In the genomic region with DNA sequence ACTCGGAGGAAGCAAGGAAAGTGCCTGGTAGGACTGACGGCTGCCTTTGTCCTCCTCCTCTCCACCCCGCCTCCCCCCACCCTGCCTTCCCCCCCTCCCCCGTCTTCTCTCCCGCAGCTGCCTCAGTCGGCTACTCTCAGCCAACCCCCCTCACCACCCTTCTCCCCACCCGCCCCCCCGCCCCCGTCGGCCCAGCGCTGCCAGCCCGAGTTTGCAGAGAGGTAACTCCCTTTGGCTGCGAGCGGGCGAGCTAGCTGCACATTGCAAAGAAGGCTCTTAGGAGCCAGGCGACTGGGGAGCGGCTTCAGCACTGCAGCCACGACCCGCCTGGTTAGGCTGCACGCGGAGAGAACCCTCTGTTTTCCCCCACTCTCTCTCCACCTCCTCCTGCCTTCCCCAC, we compare ENCODE assay signal across 9 cellular contexts. TPM values are rescaled to one million over a fixed set of nuclear protein-coding genes. Genes with fewer than 3 reads are reported as not detected.
DNase-seq lines count a peak whose midpoint lies in the region; ATAC-seq and TF ChIP-seq lines count a peak whose summit lies in the region.
"Had no signal": no experiment of that assay in that cellular context is flagged by ENCODE, and none has a peak within 500 bp of the region (broad histone marks: within the 10 kb centered on the region; RNA-seq: fewer than 3 reads in every experiment).

No MANE protein-coding gene starts in this region.

- no peak for ATAC-seq in T-cell (replicated peaks in 1 of 4)
- no peak for ATAC-seq in GM21576 (IDR thresholded peaks at IDR 0.05; ENCODE audit: unreplicated experiment)
- no peak for ATAC-seq in HG03469 (IDR thresholded peaks at IDR 0.05; ENCODE audit: unreplicated experiment)
- no peak for ATAC-seq in GM18868 (IDR thresholded peaks at IDR 0.05; ENCODE audit: unreplicated experiment)
- ATAC-seq: stimulated activated naive B cell treated with anti-CD40 and anti-IgM and Interleukin-4, amounts not matched to agents 10 μg/mL and 1 μg/mL and 100 μg/mL, for 72 hours had no signal

- no peak overlapping the region for H2BK12ac ChIP-seq in trophoblast cell (ENCODE audit: low read length)

- H3K4me3 Mint-ChIP-seq in T-cell: peak overlapping the region; percentile 28 to 72 (median 39)

- CTCF ChIA-PET in T-cell (lab: Charles Lee): no interaction called here

- H3K9ac ChIP-seq in trophoblast cell (ENCODE audit: low read length): no peak overlapping the region

- H3K4me3 ChIP-seq in cardiac muscle cell (peak overlapping the region; percentile 33), trophoblast cell (ENCODE audit: low read depth, low read length) (peak overlapping the region; percentile 61)

- H3K27ac ChIP-seq in cardiac muscle cell: no peak overlapping the region
- no peak overlapping the region for H3K27ac ChIP-seq in trophoblast cell (ENCODE audit: low read depth, low read length)

- no peak overlapping the region for H4K12ac ChIP-seq in trophoblast cell (ENCODE audit: low read depth, low read length)

- no peak overlapping the region for H4K91ac ChIP-seq in trophoblast cell (ENCODE audit: low read depth, low read length)

- no peaks in the 10 kb centered on the region for H3K79me2 ChIP-seq in trophoblast cell (ENCODE audit: control insufficient read depth, insufficient read depth, low read length, poor library complexity)

- H3K9me3 Mint-ChIP-seq in T-cell: peaks cover 0 to 5% (median 0%) of the 10 kb centered on the region in 3 donors

- peak overlapping the region; percentile 89 for H3K4me2 ChIP-seq in trophoblast cell (ENCODE audit: low read length)

- H3K36me3 Mint-ChIP-seq in T-cell: no peaks in the 10 kb centered on the region
- H3K36me3 Mint-ChIP-seq: stimulated activated naive B cell treated with anti-CD40 and anti-IgM and Interleukin-4, amounts not matched to agents 10 μg/mL and 1 μg/mL and 100 μg/mL, for 72 hours had no signal

- no peak overlapping the region for H3K23ac ChIP-seq in trophoblast cell (ENCODE audit: low read length)

- no peak overlapping the region for H4K8ac ChIP-seq in trophoblast cell (ENCODE audit: low read depth, low read length)

- no peak overlapping the region for H2AK5ac ChIP-seq in trophoblast cell (ENCODE audit: low read length)

- no peak overlapping the region for H3K27ac Mint-ChIP-seq in T-cell
- H3K27ac Mint-ChIP-seq: stimulated activated naive B cell treated with anti-CD40 and anti-IgM and Interleukin-4, amounts not matched to agents 10 μg/mL and 1 μg/mL and 100 μg/mL, for 72 hours had no signal

- H3K27me3 Mint-ChIP-seq in T-cell: peaks cover 32 to 41% of the 10 kb centered on the region in 2 donors

- no CpG with 5 or more reads among the region's 21 CpGs for WGBS in trophoblast cell (ENCODE audit: extremely low coverage, insufficient coverage, insufficient read length)

- H2AFZ ChIP-seq in trophoblast cell (ENCODE audit: insufficient read depth, low read length, poor library complexity): no peak overlapping the region

- H3K14ac ChIP-seq in trophoblast cell (ENCODE audit: low read length): no peak overlapping the region

- peaks cover 5 to 6% (median 6%) of the 10 kb centered on the region in 3 donors for H3K4me1 Mint-ChIP-seq in T-cell

- POLR2A ChIA-PET in T-cell (lab: Charles Lee): no interaction called here

- H3K36me3 ChIP-seq in cardiac muscle cell (no peaks in the 10 kb centered on the region), trophoblast cell (ENCODE audit: control insufficient read depth in 1 of 2, insufficient read depth in 2 of 2, low read length in 2 of 2) (no peaks in the 10 kb centered on the region)

- H3K4ac ChIP-seq in trophoblast cell (ENCODE audit: low read depth, low read length): no peak overlapping the region

- H3K79me1 ChIP-seq in trophoblast cell (ENCODE audit: low read length): peaks cover 2% of the 10 kb centered on the region

- no peaks in the 10 kb centered on the region for H3K9me3 ChIP-seq in cardiac muscle cell (ENCODE audit: low read depth)
- H3K9me3 ChIP-seq in trophoblast cell (ENCODE audit: insufficient read depth, low read depth, low read length): no peaks in the 10 kb centered on the region

- H3K27me3 ChIP-seq in cardiac muscle cell (peaks cover 41% of the 10 kb centered on the region), trophoblast cell (ENCODE audit: insufficient read depth, low read length) (no peaks in the 10 kb centered on the region)

- peak; percentile 42 for DNase-seq in EH (ENCODE audit: low read depth)
- no peak for DNase-seq in T-cell
- peak in 1 of 2 donors; percentile 40 for DNase-seq in cardiac muscle cell (ENCODE audit: low read depth in 1 of 2, low spot score in 1 of 2)
- DNase-seq in trophoblast cell: no peak
- DNase-seq in HUDEP-2 (lab: John Stamatoyannopoulos, UW; ENCODE audit: unreplicated experiment in 76 of 76): no peak
- DNase-seq: stimulated activated naive B cell treated with anti-CD40 and anti-IgM and Interleukin-4, amounts not matched to agents 10 μg/mL and 1 μg/mL and 100 μg/mL, for 72 hours had no signal

- H3K4me1 ChIP-seq in cardiac muscle cell (ENCODE audit: low read depth) (no peaks in the 10 kb centered on the region), trophoblast cell (ENCODE audit: control insufficient read depth in 1 of 2, insufficient read depth in 2 of 2, low read length in 2 of 2) (peaks cover 0 to 10% of the 10 kb centered on the region in 2 experiments)

- H3K18ac ChIP-seq in trophoblast cell (ENCODE audit: low read length): no peak overlapping the region

- no peak for TF ChIP-seq CTCF in cardiac muscle cell (IDR thresholded peaks at IDR 0.05; ENCODE audit: low read depth, low read length)

- no peak overlapping the region for H2BK120ac ChIP-seq in trophoblast cell (ENCODE audit: insufficient read depth, low read length, poor library complexity)

- no peak overlapping the region for H2BK5ac ChIP-seq in trophoblast cell (ENCODE audit: low read depth, low read length, poor library complexity)

RNA-seq across cellular contexts. Expression of a gene that starts 0.5 kb away (rescaled TPM):
- total RNA-seq in T-cell (under 1 TPM; 0.14 to 0.40 (median 0.32) TPM), cardiac muscle cell (0.24 and 0.70 TPM in 2 replicates)
- 0.24 and 0.93 TPM in 2 replicates for polyA plus RNA-seq in cardiac muscle cell
- 0.56 and 0.61 TPM in 2 replicates for polyA plus RNA-seq in trophoblast cell (2013)
